In genomic region chr21:44302573-44303401, GRCh38 we compare ENCODE assay signal across 9 cellular contexts. TPM values are rescaled to one million over a fixed set of nuclear protein-coding genes. Genes with fewer than 3 reads are reported as not detected.
DNase-seq lines count a peak whose midpoint lies in the region; ATAC-seq and TF ChIP-seq lines count a peak whose summit lies in the region.
"Not testable (repeated sequence)": the region's sequence is repeated elsewhere in the genome, so short reads cannot be mapped to it uniquely, and the experiment has no call there.
"Had no signal": no experiment of that assay in that cellular context is flagged by ENCODE, and none has a peak within 500 bp of the region (broad histone marks: within the 10 kb centered on the region; RNA-seq: fewer than 3 reads in every experiment).

No MANE protein-coding gene starts in this region.

- TF ChIP-seq POLR2A in transverse colon (IDR thresholded peaks at IDR 0.05), result peak; percentile 78

- H3K27me3 Mint-ChIP-seq in activated CD4-positive, alpha-beta memory T cell treated with anti-CD3 and anti-CD28 coated beads for 36 hours; nephron (ENCODE audit: low read depth): not testable (repeated sequence)

- H3K36me3 Mint-ChIP-seq in activated CD4-positive, alpha-beta memory T cell treated with anti-CD3 and anti-CD28 coated beads for 36 hours; nephron (ENCODE audit: low read depth): not testable (repeated sequence)

- not testable (repeated sequence) for H3K9me2 ChIP-seq in PC-3 (replicated peaks; ENCODE audit: low read length)

- not testable (repeated sequence) for H2AFZ ChIP-seq in PC-3 (ENCODE audit: low read length)

- DNase-seq in DMS114 treated with DMSO at 0.1 percent for 48 hours (lab: John Stamatoyannopoulos, UW; ENCODE audit: unreplicated experiment), result peak; percentile 1
- peak; percentile 62 for DNase-seq in PC-3
- peak; percentile 22 for DNase-seq in activated CD4-positive, alpha-beta memory T cell treated with anti-CD3 and anti-CD28 coated beads for 36 hours
- peak in 2 of 61 donors; percentile 8 to 33 for DNase-seq in caudate nucleus (lab: John Stamatoyannopoulos, UW)
- peak; percentile 75 for DNase-seq in islet precursor cell
- peak; percentile 87 for DNase-seq in transverse colon

- not testable (repeated sequence) for BruUV-seq in PC-3 (replicated peaks; lab: Mats Ljungman, UMichigan)

- POLR2A ChIA-PET in PC-3 (lab: Charles Lee; ENCODE audit: unreplicated experiment), result not testable (repeated sequence)
- POLR2A ChIA-PET in activated CD4-positive, alpha-beta memory T cell treated with anti-CD3 and anti-CD28 coated beads for 36 hours (lab: Charles Lee), result interaction anchor here (1.4 kb wide), 1 partner anchor 27 kb away, joined by 5 read pairs; no protein-coding TSS in a partner anchor

- not testable (repeated sequence) for H3K9ac ChIP-seq in PC-3 (ENCODE audit: low read length)

- not testable (repeated sequence) for H3K27me3 ChIP-seq in PC-3 (ENCODE audit: low read length); transverse colon

- H3K9me3 ChIP-seq in PC-3 (ENCODE audit: low read length); transverse colon: not testable (repeated sequence)

- peaks cover 32% of the 10 kb centered on the region for H3K4me1 ChIP-seq in PC-3 (ENCODE audit: insufficient read depth, low read length)
- peaks cover 40 to 65% (median 52%) of the 10 kb centered on the region in 4 donors for H3K4me1 ChIP-seq in transverse colon

- not testable (repeated sequence) for TF ChIP-seq EP300 in Ishikawa (IDR thresholded peaks at IDR 0.05; ENCODE audit: borderline replicate concordance); transverse colon (IDR thresholded peaks at IDR 0.05; ENCODE audit: low read depth)

- peaks cover 32% of the 10 kb centered on the region for H4K20me1 ChIP-seq in PC-3 (ENCODE audit: low read length)

- TF ChIP-seq CTCF in PC-3 (conservative IDR thresholded peaks at IDR 0.05; ENCODE audit: low read depth, low read length) (peak; percentile 45; the same call in 1 of the 2 replicates), transverse colon (IDR thresholded peaks at IDR 0.05) (peak in 2 of 5 experiments; percentile 11 to 25)
- TF ChIP-seq CTCF in nephron (IDR thresholded peaks at IDR 0.05; ENCODE audit: unreplicated experiment in 3 of 3), result not testable (repeated sequence)

- H3K27ac Mint-ChIP-seq in activated CD4-positive, alpha-beta memory T cell treated with anti-CD3 and anti-CD28 coated beads for 36 hours, result peak overlapping the region; percentile 14
- peak overlapping the region; percentile 55 to 99 (median 93) for H3K27ac Mint-ChIP-seq in nephron

- intact Hi-C loops in PC-3 (cut with micrococcal nuclease); transverse colon (cut with DNase I; ENCODE audit: low total_unique reads): not testable (repeated sequence)
- intact Hi-C loops in activated CD4-positive, alpha-beta memory T cell treated with anti-CD3 and anti-CD28 coated beads for 36 hours (cut with micrococcal nuclease), result loop anchor here (10.0 kb wide), 1 partner anchor 498 kb away; no protein-coding TSS in a partner anchor

- H3K27ac ChIP-seq in PC-3 (ENCODE audit: low read length), result not testable (repeated sequence)
- peak overlapping the region; percentile 70 for H3K27ac ChIP-seq in caudate nucleus (ENCODE audit: low read depth, low read length)
- H3K27ac ChIP-seq in transverse colon, result peak overlapping the region; percentile 94 to 98 (median 98)

- H3F3A ChIP-seq in PC-3 (ENCODE audit: low read length, unreplicated experiment), result not testable (repeated sequence)

- CTCF ChIA-PET in PC-3 (lab: Charles Lee), result interaction anchor here (0.5 kb wide), 1 partner anchor 423 kb away, joined by 4 read pairs; no protein-coding TSS in a partner anchor
- CTCF ChIA-PET in activated CD4-positive, alpha-beta memory T cell treated with anti-CD3 and anti-CD28 coated beads for 36 hours (lab: Charles Lee), result interaction anchor here (0.8 to 2.4 kb wide), 3 partner anchors 29 to 439 kb away, joined by 3 to 8 read pairs (median 3); no protein-coding TSS in a partner anchor

- ATAC-seq in PC-3, result not testable (repeated sequence)

- H3K4me2 ChIP-seq in PC-3 (ENCODE audit: low read length), result peak overlapping the region; percentile 100; the same call in 1 of the 2 replicates

- not testable (repeated sequence) for H3K9me3 Mint-ChIP-seq in activated CD4-positive, alpha-beta memory T cell treated with anti-CD3 and anti-CD28 coated beads for 36 hours; nephron

- WGBS in transverse colon (ENCODE audit: low coverage in 1 of 2), 2 donors, result 61 to 67% methylated on average over 13 to 23 of the region's 23 CpGs

- H3K4me3 ChIP-seq in PC-3 (ENCODE audit: low read length), result not testable (repeated sequence)
- H3K4me3 ChIP-seq in transverse colon, result peak overlapping the region in 1 of 4 donors; percentile 92

- in situ Hi-C loops in transverse colon (cut with MboI; ENCODE audit: low pct_ligation_motif_present in 1 of 4, low pct_unique_long_range_greater_than_20kb in 1 of 4, low sequenced_read_pairs in 3 of 4), result not testable (repeated sequence)

- H3K4me3 Mint-ChIP-seq in activated CD4-positive, alpha-beta memory T cell treated with anti-CD3 and anti-CD28 coated beads for 36 hours, result not testable (repeated sequence)
- H3K4me3 Mint-ChIP-seq in nephron, result peak overlapping the region; percentile 67 to 78 (median 72)

- H3K79me2 ChIP-seq in PC-3 (ENCODE audit: low read length), result peaks cover 62% of the 10 kb centered on the region

- peaks cover 50% of the 10 kb centered on the region for H3K4me1 Mint-ChIP-seq in activated CD4-positive, alpha-beta memory T cell treated with anti-CD3 and anti-CD28 coated beads for 36 hours (ENCODE audit: low read depth)
- H3K4me1 Mint-ChIP-seq in nephron, result peaks cover 33% of the 10 kb centered on the region

- TF ChIP-seq RAD21 in Ishikawa (IDR thresholded peaks at IDR 0.05; ENCODE audit: low read depth), result peak; percentile 36

- H3K36me3 ChIP-seq in PC-3 (ENCODE audit: low read depth, low read length), result peaks cover 10% of the 10 kb centered on the region
- H3K36me3 ChIP-seq in transverse colon, result not testable (repeated sequence)

RNA-seq across cellular contexts. Expression of gene PFKL, which starts 2.9 kb away (rescaled TPM):
- 223 and 250 TPM in 2 replicates for total RNA-seq in PC-3 (2014; rRNA removed)
- total RNA-seq in activated CD4-positive, alpha-beta memory T cell treated with anti-CD3 and anti-CD28 coated beads for 36 hours, result 100 to 1,000 TPM; 197 to 210 TPM
- 100 to 1,000 TPM; 185 to 288 (median 249) TPM for total RNA-seq in transverse colon

RNA-seq across cellular contexts. Expression of gene AIRE, which starts 17.1 kb away (rescaled TPM):
- total RNA-seq in PC-3 (2014; rRNA removed) (not detected in 2 replicates), transverse colon (not detected)
- not detected for total RNA-seq in activated CD4-positive, alpha-beta memory T cell treated with anti-CD3 and anti-CD28 coated beads for 36 hours
- total RNA-seq: gastrocnemius medialis had no signal

RNA-seq across cellular contexts. Expression of gene CFAP410, which starts 36.4 kb away (rescaled TPM):
- total RNA-seq in PC-3 (2014; rRNA removed) (16.1 and 18.4 TPM in 2 replicates), transverse colon (10 to 100 TPM; 17.2 to 41.3 (median 32.2) TPM)
- total RNA-seq in activated CD4-positive, alpha-beta memory T cell treated with anti-CD3 and anti-CD28 coated beads for 36 hours, result 10 to 100 TPM; 11.1 to 11.7 TPM

RNA-seq across cellular contexts. Expression of gene DNMT3L, which starts 41.1 kb away (rescaled TPM):
- total RNA-seq in PC-3 (2014; rRNA removed), result not detected in 2 replicates
- not detected for total RNA-seq in activated CD4-positive, alpha-beta memory T cell treated with anti-CD3 and anti-CD28 coated beads for 36 hours
- total RNA-seq in transverse colon, result not detected
- total RNA-seq: gastrocnemius medialis had no signal

RNA-seq across cellular contexts. Expression of gene TRPM2, which starts 50.6 kb away (rescaled TPM):
- total RNA-seq in PC-3 (2014; rRNA removed) (48.3 and 50.0 TPM in 2 replicates), transverse colon (1 to 10 TPM in 3 of 4 donors, not detected in 1; 2.3 to 2.9 (median 2.6) TPM)
- total RNA-seq in activated CD4-positive, alpha-beta memory T cell treated with anti-CD3 and anti-CD28 coated beads for 36 hours, result 1 to 10 TPM; 1.6 to 1.9 TPM
